In the genomic region with DNA sequence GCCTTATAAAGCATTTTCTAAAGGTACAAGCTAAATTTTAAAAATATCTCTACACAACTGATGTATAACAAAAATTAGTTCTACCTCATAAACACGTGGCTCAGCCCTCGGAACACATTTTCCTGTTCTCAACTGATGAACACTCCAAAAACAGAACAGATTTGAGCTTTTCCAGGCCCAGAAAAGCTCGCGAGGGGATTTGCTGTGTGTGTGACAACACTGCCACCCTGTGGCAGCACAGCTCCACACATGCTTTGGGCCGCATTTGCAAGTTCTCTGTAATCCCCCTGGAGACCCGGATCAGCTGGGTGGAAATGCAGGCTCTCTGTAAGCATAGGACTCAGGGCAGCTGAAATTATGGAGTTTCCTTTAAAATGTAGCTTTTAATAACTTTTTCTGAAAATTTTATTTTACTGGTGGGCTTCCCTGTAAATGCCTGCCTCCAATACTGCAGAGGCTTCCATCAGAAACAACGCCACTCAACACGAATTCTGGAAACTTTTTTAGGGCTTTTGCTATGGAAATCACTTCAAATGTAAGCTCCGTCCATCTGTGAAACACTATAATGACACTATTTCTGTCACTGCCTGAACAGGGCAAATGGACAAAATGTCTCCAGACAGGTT, we compare ENCODE assay signal across 1 cellular context.
TF ChIP-seq lines count a peak whose summit lies in the region.

No MANE protein-coding gene starts in this region.

TF ChIP-seq in GM23338, 12 proteins besides CTCF, POLR2A, EP300 and RAD21 (continued from another document):
- TF ChIP-seq STAT1 (IDR thresholded peaks at IDR 0.05; ENCODE audit: unreplicated experiment) = no peak
- TF ChIP-seq CREB1 (CRISPR knock-in tag; IDR thresholded peaks at IDR 0.05; ENCODE audit: low read depth) = no peak
- TF ChIP-seq POLR2AphosphoS5 (IDR thresholded peaks at IDR 0.05; ENCODE audit: low read depth) = no peak
TF ChIP-seq in GM23338: peak in this region for 0.
